In the genomic region with DNA sequence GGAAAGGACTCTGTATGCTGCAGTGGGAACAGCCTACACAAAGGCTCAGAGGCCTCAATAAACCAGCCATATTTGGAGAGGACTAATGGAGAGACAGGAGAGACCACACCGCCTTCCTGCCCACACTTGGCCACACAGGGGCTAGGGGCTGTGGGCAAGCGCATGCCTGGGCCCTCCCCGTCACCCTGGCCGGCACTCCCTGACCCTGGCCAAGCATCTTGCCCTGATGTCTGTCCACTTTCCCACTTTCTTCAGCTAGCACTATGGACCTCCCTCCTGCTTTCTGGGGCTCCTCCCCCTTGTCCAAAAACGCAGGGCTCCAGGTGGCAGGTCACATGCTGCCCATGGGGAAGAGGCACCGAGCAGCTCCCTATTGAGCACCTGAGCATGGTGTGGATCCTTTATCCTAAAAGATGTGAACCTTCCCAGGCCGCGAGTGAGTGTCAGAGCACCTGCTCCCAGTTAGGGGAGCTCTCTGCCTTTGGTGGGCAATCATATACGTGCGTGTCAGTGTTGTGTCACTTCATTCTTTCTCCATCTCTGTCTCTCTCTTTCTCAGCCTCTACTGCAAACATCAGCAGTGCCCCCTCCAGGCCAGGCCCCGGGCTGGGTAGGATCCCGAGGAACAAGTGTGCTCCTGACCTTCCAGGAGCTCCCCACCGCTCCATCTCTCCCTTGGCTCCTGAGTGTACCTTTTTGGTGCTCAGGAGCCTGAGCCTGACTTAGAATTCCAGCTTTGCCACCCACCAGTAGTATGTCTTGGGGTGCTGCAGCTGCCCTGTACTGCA, we compare ENCODE assay signal across 12 cellular contexts.
DNase-seq lines count a peak whose midpoint lies in the region; ATAC-seq and TF ChIP-seq lines count a peak whose summit lies in the region.
"Had no signal": no experiment of that assay in that cellular context is flagged by ENCODE, and none has a peak within 500 bp of the region (broad histone marks: within the 10 kb centered on the region; RNA-seq: fewer than 3 reads in every experiment).

No MANE protein-coding gene starts in this region.

- TF ChIP-seq EP300 in tibial nerve (IDR thresholded peaks at IDR 0.05) = no peak

- H4K20me1 ChIP-seq in PC-3 (ENCODE audit: low read length) = no peaks in the 10 kb centered on the region

- H3K27ac ChIP-seq in PC-3 (ENCODE audit: low read length) (no peak overlapping the region), tibial nerve (peak overlapping the region in 3 of 4 donors; percentile 34 to 83 (median 58))
- H3K27ac ChIP-seq: epithelial cell of prostate, thoracic aorta had no signal

- no peaks in the 10 kb centered on the region for H3K79me2 ChIP-seq in PC-3 (ENCODE audit: low read length)

- DNase-seq in activated CD8-positive, alpha-beta T cell treated with anti-CD3 and anti-CD28 coated beads, Interleukin-2, amount 10 ng/mL, durations not matched to agents 7 days and 5 days = no peak
- DNase-seq in activated CD8-positive, alpha-beta T cell treated with anti-CD3 and anti-CD28 coated beads for 36 hours = no peak
- DNase-seq in PC-3 (no peak), fibroblast of mammary gland (ENCODE audit: low read depth) (no peak), tibial nerve (ENCODE audit: low spot score in 2 of 2) (no peak), NCI-H2081 (lab: John Stamatoyannopoulos, UW) (no peak), osteocyte (ENCODE audit: extremely low spot score, unreplicated experiment) (no peak)
- DNase-seq in activated CD4-positive, alpha-beta T cell treated with anti-CD3 and anti-CD28 coated beads for 36 hours = no peak
- DNase-seq: activated CD4-positive, alpha-beta T cell treated with anti-CD3 and anti-CD28 coated beads, Interleukin-2, amount 50 U/mL, for 1 hour; NCI-H2227 treated with DMSO at 0.1 percent for 48 hours had no signal

- CTCF ChIA-PET in activated CD8-positive, alpha-beta T cell treated with anti-CD3 and anti-CD28 coated beads, Interleukin-2, amount 10 ng/mL, durations not matched to agents 7 days and 5 days (lab: Charles Lee) = no interaction called here
- CTCF ChIA-PET in activated CD8-positive, alpha-beta T cell treated with anti-CD3 and anti-CD28 coated beads for 36 hours (lab: Charles Lee) = no interaction called here
- CTCF ChIA-PET in PC-3 (lab: Charles Lee) = interaction anchor here (0.6 to 1.3 kb wide), 3 partner anchors 15 to 64 kb away, joined by 3 to 5 read pairs (median 4); no protein-coding TSS in a partner anchor
- CTCF ChIA-PET in activated CD4-positive, alpha-beta T cell treated with anti-CD3 and anti-CD28 coated beads for 36 hours (lab: Charles Lee) = interaction anchor here (2.7 kb wide), 1 partner anchor 52 kb away, joined by 9 read pairs; no protein-coding TSS in a partner anchor

- H3K4me1 ChIP-seq in PC-3 (ENCODE audit: insufficient read depth, low read length) (peaks cover 10% of the 10 kb centered on the region), tibial nerve (peaks cover 10 to 96% (median 74%) of the 10 kb centered on the region in 4 donors)

- BruUV-seq in PC-3 (replicated peaks; lab: Mats Ljungman, UMichigan) = no TSS peak

- H3K27ac Mint-ChIP-seq in activated CD8-positive, alpha-beta T cell treated with anti-CD3 and anti-CD28 coated beads, Interleukin-2, amount 10 ng/mL, durations not matched to agents 7 days and 5 days = peak overlapping the region; percentile 40
- H3K27ac Mint-ChIP-seq in activated CD8-positive, alpha-beta T cell treated with anti-CD3 and anti-CD28 coated beads for 36 hours = no peak overlapping the region
- no peak overlapping the region for H3K27ac Mint-ChIP-seq in activated CD4-positive, alpha-beta T cell treated with anti-CD3 and anti-CD28 coated beads for 36 hours
- no peak overlapping the region for H3K27ac Mint-ChIP-seq in osteocyte (ENCODE audit: unreplicated experiment)

- TF ChIP-seq POLR2A in tibial nerve (IDR thresholded peaks at IDR 0.05) = no peak

- WGBS in tibial nerve, 2 donors = 78 to 81% methylated on average over 13 of the region's 13 CpGs

- no peak overlapping the region for H3K4me2 ChIP-seq in PC-3 (ENCODE audit: low read length)

- intact Hi-C loops in activated CD8-positive, alpha-beta T cell treated with anti-CD3 and anti-CD28 coated beads for 36 hours (cut with micrococcal nuclease) = no loop called here
- intact Hi-C loops in PC-3 (cut with micrococcal nuclease) = no loop called here
- intact Hi-C loops in activated CD4-positive, alpha-beta T cell treated with anti-CD3 and anti-CD28 coated beads for 36 hours (cut with DNase I, micrococcal nuclease) = no loop called here

- no peak overlapping the region for H2AFZ ChIP-seq in PC-3 (ENCODE audit: low read length)

- H3K36me3 ChIP-seq in PC-3 (ENCODE audit: low read depth, low read length) = peaks cover 29% of the 10 kb centered on the region; the same call in 1 of the 2 replicates
- H3K36me3 ChIP-seq in tibial nerve = peaks cover 0 to 42% (median 0%) of the 10 kb centered on the region in 3 donors

- H3K27me3 ChIP-seq in PC-3 (ENCODE audit: low read length) = no peaks in the 10 kb centered on the region
- H3K27me3 ChIP-seq in tibial nerve = no peaks in the 10 kb centered on the region

- H3K9me3 Mint-ChIP-seq in activated CD8-positive, alpha-beta T cell treated with anti-CD3 and anti-CD28 coated beads, Interleukin-2, amount 10 ng/mL, durations not matched to agents 7 days and 5 days (ENCODE audit: insufficient read depth) = no peaks in the 10 kb centered on the region
- no peaks in the 10 kb centered on the region for H3K9me3 Mint-ChIP-seq in activated CD8-positive, alpha-beta T cell treated with anti-CD3 and anti-CD28 coated beads for 36 hours
- H3K9me3 Mint-ChIP-seq in activated CD4-positive, alpha-beta T cell treated with anti-CD3 and anti-CD28 coated beads for 36 hours (ENCODE audit: low read depth) = no peaks in the 10 kb centered on the region
- no peaks in the 10 kb centered on the region for H3K9me3 Mint-ChIP-seq in osteocyte (ENCODE audit: unreplicated experiment)

- ATAC-seq in activated CD8-positive, alpha-beta T cell treated with anti-CD3 and anti-CD28 coated beads, Interleukin-2, amount 10 ng/mL, durations not matched to agents 7 days and 5 days = no peak
- no peak for ATAC-seq in activated CD8-positive, alpha-beta T cell treated with anti-CD3 and anti-CD28 coated beads for 36 hours
- ATAC-seq in PC-3 = no peak
- ATAC-seq in activated CD4-positive, alpha-beta T cell treated with anti-CD3 and anti-CD28 coated beads for 36 hours = no peak

- no peak overlapping the region for H3K4me3 ChIP-seq in PC-3 (ENCODE audit: low read length)
- no peak overlapping the region for H3K4me3 ChIP-seq in fibroblast of mammary gland (ENCODE audit: control insufficient read depth, low read depth, low read length)
- no peak overlapping the region for H3K4me3 ChIP-seq in tibial nerve
- H3K4me3 ChIP-seq: thoracic aorta had no signal

- no peaks in the 10 kb centered on the region for H3K27me3 Mint-ChIP-seq in activated CD8-positive, alpha-beta T cell treated with anti-CD3 and anti-CD28 coated beads, Interleukin-2, amount 10 ng/mL, durations not matched to agents 7 days and 5 days (ENCODE audit: low read depth)
- H3K27me3 Mint-ChIP-seq in activated CD8-positive, alpha-beta T cell treated with anti-CD3 and anti-CD28 coated beads for 36 hours = no peaks in the 10 kb centered on the region
- H3K27me3 Mint-ChIP-seq in activated CD4-positive, alpha-beta T cell treated with anti-CD3 and anti-CD28 coated beads for 36 hours = no peaks in the 10 kb centered on the region
- H3K27me3 Mint-ChIP-seq in osteocyte (ENCODE audit: unreplicated experiment) = no peaks in the 10 kb centered on the region

- H3F3A ChIP-seq in PC-3 (ENCODE audit: low read length, unreplicated experiment) = no peaks in the 10 kb centered on the region

- H3K9me3 ChIP-seq in PC-3 (ENCODE audit: low read length) (no peaks in the 10 kb centered on the region), tibial nerve (no peaks in the 10 kb centered on the region)
- H3K9me3 ChIP-seq: thoracic aorta had no signal

- no peak overlapping the region for H3K4me3 Mint-ChIP-seq in activated CD8-positive, alpha-beta T cell treated with anti-CD3 and anti-CD28 coated beads, Interleukin-2, amount 10 ng/mL, durations not matched to agents 7 days and 5 days
- H3K4me3 Mint-ChIP-seq in activated CD8-positive, alpha-beta T cell treated with anti-CD3 and anti-CD28 coated beads for 36 hours = no peak overlapping the region
- no peak overlapping the region for H3K4me3 Mint-ChIP-seq in activated CD4-positive, alpha-beta T cell treated with anti-CD3 and anti-CD28 coated beads for 36 hours
- no peak overlapping the region for H3K4me3 Mint-ChIP-seq in osteocyte (ENCODE audit: unreplicated experiment)

- H3K9ac ChIP-seq in PC-3 (ENCODE audit: low read length) = no peak overlapping the region

- H3K4me1 Mint-ChIP-seq in activated CD8-positive, alpha-beta T cell treated with anti-CD3 and anti-CD28 coated beads, Interleukin-2, amount 10 ng/mL, durations not matched to agents 7 days and 5 days (ENCODE audit: low read depth) = peaks cover 80% of the 10 kb centered on the region
- peaks cover 55% of the 10 kb centered on the region for H3K4me1 Mint-ChIP-seq in activated CD8-positive, alpha-beta T cell treated with anti-CD3 and anti-CD28 coated beads for 36 hours (ENCODE audit: low read depth)
- peaks cover 44% of the 10 kb centered on the region for H3K4me1 Mint-ChIP-seq in activated CD4-positive, alpha-beta T cell treated with anti-CD3 and anti-CD28 coated beads for 36 hours
- peaks cover 67% of the 10 kb centered on the region for H3K4me1 Mint-ChIP-seq in osteocyte (ENCODE audit: unreplicated experiment)

- H3K9me2 ChIP-seq in PC-3 (replicated peaks; ENCODE audit: low read length) = no peaks in the 10 kb centered on the region

- peaks cover 2% of the 10 kb centered on the region for H3K36me3 Mint-ChIP-seq in activated CD8-positive, alpha-beta T cell treated with anti-CD3 and anti-CD28 coated beads, Interleukin-2, amount 10 ng/mL, durations not matched to agents 7 days and 5 days (ENCODE audit: low read depth)
- peaks cover 6% of the 10 kb centered on the region for H3K36me3 Mint-ChIP-seq in activated CD8-positive, alpha-beta T cell treated with anti-CD3 and anti-CD28 coated beads for 36 hours (ENCODE audit: low read depth)
- H3K36me3 Mint-ChIP-seq in activated CD4-positive, alpha-beta T cell treated with anti-CD3 and anti-CD28 coated beads for 36 hours (ENCODE audit: low read depth) = no peaks in the 10 kb centered on the region
- peaks cover 29% of the 10 kb centered on the region for H3K36me3 Mint-ChIP-seq in osteocyte (ENCODE audit: unreplicated experiment)

- POLR2A ChIA-PET in activated CD8-positive, alpha-beta T cell treated with anti-CD3 and anti-CD28 coated beads, Interleukin-2, amount 10 ng/mL, durations not matched to agents 7 days and 5 days (lab: Charles Lee) = no interaction called here
- POLR2A ChIA-PET in activated CD8-positive, alpha-beta T cell treated with anti-CD3 and anti-CD28 coated beads for 36 hours (lab: Charles Lee) = no interaction called here
- POLR2A ChIA-PET in PC-3 (lab: Charles Lee; ENCODE audit: unreplicated experiment) = no interaction called here
- POLR2A ChIA-PET in activated CD4-positive, alpha-beta T cell treated with anti-CD3 and anti-CD28 coated beads for 36 hours (lab: Charles Lee) = interaction anchor here (0.6 to 0.8 kb wide), 2 partner anchors 42 to 91 kb away, joined by 3 read pairs; no protein-coding TSS in a partner anchor

- no peak for TF ChIP-seq CTCF in activated CD8-positive, alpha-beta T cell treated with anti-CD3 and anti-CD28 coated beads for 36 hours (IDR thresholded peaks at IDR 0.05)
- TF ChIP-seq CTCF in PC-3 (conservative IDR thresholded peaks at IDR 0.05; ENCODE audit: low read depth, low read length) (peak; percentile 60), fibroblast of mammary gland (conservative IDR thresholded peaks at IDR 0.05; ENCODE audit: control insufficient read depth, insufficient read depth, low read depth, low read length) (peak; percentile 7), tibial nerve (IDR thresholded peaks at IDR 0.05) (no peak), osteocyte (IDR thresholded peaks at IDR 0.05) (no peak)

Comparison
In these comparisons a context has a peak if more than half of its experiments do, and no peak if none do; other contexts are left out.
1. CTCF ChIP-seq: peak in PC-3 (single experiment) and fibroblast of mammary gland (single experiment); none in activated CD8-positive, alpha-beta T cell treated with anti-CD3 and anti-CD28 coated beads for 36 hours (single experiment), tibial nerve (0 of 5) and osteocyte (single experiment).
2. CTCF ChIA-PET loops: an anchor here in PC-3 (0.6 to 1.3 kb wide) and activated CD4-positive, alpha-beta T cell treated with anti-CD3 and anti-CD28 coated beads for 36 hours (2.7 kb wide); none called in activated CD8-positive, alpha-beta T cell treated with anti-CD3 and anti-CD28 coated beads, Interleukin-2, amount 10 ng/mL, durations not matched to agents 7 days and 5 days and activated CD8-positive, alpha-beta T cell treated with anti-CD3 and anti-CD28 coated beads for 36 hours.